ENCODE assay signal across 1 cellular context in genomic region chr5:133025804-133026663, GRCh38.
TF ChIP-seq lines count a peak whose summit lies in the region.

TSS of gene ZCCHC10 (minus strand) at chr5:133026549. CDS start at chr5:133026537, 12 bp downstream.

TF ChIP-seq in HepG2, 621 proteins besides CTCF, POLR2A, EP300 and RAD21 (continued from another document and continues in another):
- TF ChIP-seq ZNF574 (CRISPR knock-in tag; IDR thresholded peaks at IDR 0.05) (no peak), ZBTB40 (IDR thresholded peaks at IDR 0.05) (no peak), ZBTB40 (CRISPR knock-in tag; IDR thresholded peaks at IDR 0.05) (0 out of 2 replicates have a peak, but pooled peaks have one; percentile 60), KLF9 (CRISPR knock-in tag; IDR thresholded peaks at IDR 0.05; ENCODE audit: low read depth) (0 out of 2 replicates have a peak, but pooled peaks have one; percentile 21), BRCA1 (CRISPR knock-in tag; IDR thresholded peaks at IDR 0.05) (no peak), THAP7 (CRISPR knock-in tag; IDR thresholded peaks at IDR 0.05) (0 out of 2 replicates have a peak, but pooled peaks have one; percentile 31), ZNF460 (CRISPR knock-in tag; IDR thresholded peaks at IDR 0.05; ENCODE audit: borderline replicate concordance) (no peak), ZNF484 (CRISPR knock-in tag; IDR thresholded peaks at IDR 0.05; ENCODE audit: borderline replicate concordance, low read depth) (no peak), NFE2 (CRISPR knock-in tag; IDR thresholded peaks at IDR 0.05) (no peak), RNF2 (conservative IDR thresholded peaks at IDR 0.05; ENCODE audit: low read depth) (no peak), BRF2 (CRISPR knock-in tag; IDR thresholded peaks at IDR 0.05) (peak; percentile 72; the same call in 1 of the 2 replicates), XBP1 (CRISPR knock-in tag; IDR thresholded peaks at IDR 0.05) (no peak), ZNF441 (CRISPR knock-in tag; IDR thresholded peaks at IDR 0.05; ENCODE audit: borderline replicate concordance) (no peak), ZNF205 (CRISPR knock-in tag; IDR thresholded peaks at IDR 0.05) (0 out of 2 replicates have a peak, but pooled peaks have one; percentile 37), SYNCRIP (IDR thresholded peaks at IDR 0.05; ENCODE audit: insufficient read depth, low read depth, low read length) (no peak), ZFAT (CRISPR knock-in tag; conservative IDR thresholded peaks at IDR 0.05) (0 out of 2 replicates have a peak, but pooled peaks have one; percentile 41), HCFC1 (IDR thresholded peaks at IDR 0.05; ENCODE audit: low read depth, low read length) (no peak), SOX6 (IDR thresholded peaks at IDR 0.05) (no peak), SOX6 (CRISPR knock-in tag; IDR thresholded peaks at IDR 0.05) (peak; percentile 40; the same call in 1 of the 2 replicates), MLLT10 (CRISPR knock-in tag; IDR thresholded peaks at IDR 0.05) (no peak)
- TF ChIP-seq, protein P1, sequence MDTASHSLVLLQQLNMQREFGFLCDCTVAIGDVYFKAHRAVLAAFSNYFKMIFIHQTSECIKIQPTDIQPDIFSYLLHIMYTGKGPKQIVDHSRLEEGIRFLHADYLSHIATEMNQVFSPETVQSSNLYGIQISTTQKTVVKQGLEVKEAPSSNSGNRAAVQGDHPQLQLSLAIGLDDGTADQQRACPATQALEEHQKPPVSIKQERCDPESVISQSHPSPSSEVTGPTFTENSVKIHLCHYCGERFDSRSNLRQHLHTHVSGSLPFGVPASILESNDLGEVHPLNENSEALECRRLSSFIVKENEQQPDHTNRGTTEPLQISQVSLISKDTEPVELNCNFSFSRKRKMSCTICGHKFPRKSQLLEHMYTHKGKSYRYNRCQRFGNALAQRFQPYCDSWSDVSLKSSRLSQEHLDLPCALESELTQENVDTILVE (CRISPR knock-in tag; IDR thresholded peaks at IDR 0.05): 0 out of 2 replicates have a peak, but pooled peaks have one; percentile 52
- TF ChIP-seq, protein P2, sequence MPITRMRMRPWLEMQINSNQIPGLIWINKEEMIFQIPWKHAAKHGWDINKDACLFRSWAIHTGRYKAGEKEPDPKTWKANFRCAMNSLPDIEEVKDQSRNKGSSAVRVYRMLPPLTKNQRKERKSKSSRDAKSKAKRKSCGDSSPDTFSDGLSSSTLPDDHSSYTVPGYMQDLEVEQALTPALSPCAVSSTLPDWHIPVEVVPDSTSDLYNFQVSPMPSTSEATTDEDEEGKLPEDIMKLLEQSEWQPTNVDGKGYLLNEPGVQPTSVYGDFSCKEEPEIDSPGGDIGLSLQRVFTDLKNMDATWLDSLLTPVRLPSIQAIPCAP (CRISPR knock-in tag; IDR thresholded peaks at IDR 0.05; ENCODE audit: low read depth): no peak
- TF ChIP-seq, protein P3, sequence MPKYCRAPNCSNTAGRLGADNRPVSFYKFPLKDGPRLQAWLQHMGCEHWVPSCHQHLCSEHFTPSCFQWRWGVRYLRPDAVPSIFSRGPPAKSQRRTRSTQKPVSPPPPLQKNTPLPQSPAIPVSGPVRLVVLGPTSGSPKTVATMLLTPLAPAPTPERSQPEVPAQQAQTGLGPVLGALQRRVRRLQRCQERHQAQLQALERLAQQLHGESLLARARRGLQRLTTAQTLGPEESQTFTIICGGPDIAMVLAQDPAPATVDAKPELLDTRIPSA (CRISPR knock-in tag; IDR thresholded peaks at IDR 0.05; ENCODE audit: borderline replicate concordance): no peak
- TF ChIP-seq, protein P4, sequence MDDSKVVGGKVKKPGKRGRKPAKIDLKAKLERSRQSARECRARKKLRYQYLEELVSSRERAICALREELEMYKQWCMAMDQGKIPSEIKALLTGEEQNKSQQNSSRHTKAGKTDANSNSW (CRISPR knock-in tag; IDR thresholded peaks at IDR 0.05; ENCODE audit: borderline replicate concordance): no peak
- TF ChIP-seq, protein P5, sequence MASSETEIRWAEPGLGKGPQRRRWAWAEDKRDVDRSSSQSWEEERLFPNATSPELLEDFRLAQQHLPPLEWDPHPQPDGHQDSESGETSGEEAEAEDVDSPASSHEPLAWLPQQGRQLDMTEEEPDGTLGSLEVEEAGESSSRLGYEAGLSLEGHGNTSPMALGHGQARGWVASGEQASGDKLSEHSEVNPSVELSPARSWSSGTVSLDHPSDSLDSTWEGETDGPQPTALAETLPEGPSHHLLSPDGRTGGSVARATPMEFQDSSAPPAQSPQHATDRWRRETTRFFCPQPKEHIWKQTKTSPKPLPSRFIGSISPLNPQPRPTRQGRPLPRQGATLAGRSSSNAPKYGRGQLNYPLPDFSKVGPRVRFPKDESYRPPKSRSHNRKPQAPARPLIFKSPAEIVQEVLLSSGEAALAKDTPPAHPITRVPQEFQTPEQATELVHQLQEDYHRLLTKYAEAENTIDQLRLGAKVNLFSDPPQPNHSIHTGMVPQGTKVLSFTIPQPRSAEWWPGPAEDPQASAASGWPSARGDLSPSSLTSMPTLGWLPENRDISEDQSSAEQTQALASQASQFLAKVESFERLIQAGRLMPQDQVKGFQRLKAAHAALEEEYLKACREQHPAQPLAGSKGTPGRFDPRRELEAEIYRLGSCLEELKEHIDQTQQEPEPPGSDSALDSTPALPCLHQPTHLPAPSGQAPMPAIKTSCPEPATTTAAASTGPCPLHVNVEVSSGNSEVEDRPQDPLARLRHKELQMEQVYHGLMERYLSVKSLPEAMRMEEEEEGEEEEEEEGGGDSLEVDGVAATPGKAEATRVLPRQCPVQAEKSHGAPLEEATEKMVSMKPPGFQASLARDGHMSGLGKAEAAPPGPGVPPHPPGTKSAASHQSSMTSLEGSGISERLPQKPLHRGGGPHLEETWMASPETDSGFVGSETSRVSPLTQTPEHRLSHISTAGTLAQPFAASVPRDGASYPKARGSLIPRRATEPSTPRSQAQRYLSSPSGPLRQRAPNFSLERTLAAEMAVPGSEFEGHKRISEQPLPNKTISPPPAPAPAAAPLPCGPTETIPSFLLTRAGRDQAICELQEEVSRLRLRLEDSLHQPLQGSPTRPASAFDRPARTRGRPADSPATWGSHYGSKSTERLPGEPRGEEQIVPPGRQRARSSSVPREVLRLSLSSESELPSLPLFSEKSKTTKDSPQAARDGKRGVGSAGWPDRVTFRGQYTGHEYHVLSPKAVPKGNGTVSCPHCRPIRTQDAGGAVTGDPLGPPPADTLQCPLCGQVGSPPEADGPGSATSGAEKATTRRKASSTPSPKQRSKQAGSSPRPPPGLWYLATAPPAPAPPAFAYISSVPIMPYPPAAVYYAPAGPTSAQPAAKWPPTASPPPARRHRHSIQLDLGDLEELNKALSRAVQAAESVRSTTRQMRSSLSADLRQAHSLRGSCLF (CRISPR knock-in tag; IDR thresholded peaks at IDR 0.05; ENCODE audit: borderline replicate concordance): no peak
